ENCODE assay signal across 37 cellular contexts in genomic region chr12:4865246-4865645, GRCh38. TPM values are rescaled to one million over a fixed set of nuclear protein-coding genes. Genes with fewer than 3 reads are reported as not detected.
"Had no signal": no experiment of that assay in that cellular context is flagged by ENCODE, and none has a peak within 500 bp of the region (broad histone marks: within the 10 kb centered on the region; RNA-seq: fewer than 3 reads in every experiment).

No MANE protein-coding gene starts in this region.

- H3K36me3 Mint-ChIP-seq: activated CD4-positive, alpha-beta memory T cell treated with anti-CD3 and anti-CD28 coated beads for 36 hours; activated naive CD4-positive, alpha-beta T cell treated with anti-CD3 and anti-CD28 coated beads, Interleukin-2, amount 10 ng/mL, durations not matched to agents 7 days and 5 days; activated naive CD4-positive, alpha-beta T cell treated with anti-CD3 and anti-CD28 coated beads, Interleukin-2, amount 50 U/mL, for 72 hours; activated naive CD8-positive, alpha-beta T cell treated with anti-CD3 and anti-CD28 coated beads, Interleukin-2, amount 10 ng/mL, durations not matched to agents 7 days and 5 days; brain had no signal

- H3K9me3 ChIP-seq: ascending aorta, breast epithelium, esophagus squamous epithelium, gastroesophageal sphincter, heart right ventricle had no signal

- H3K4me3 ChIP-seq: ascending aorta, breast epithelium, cardiac muscle cell, coronary artery, dorsolateral prefrontal cortex, esophagus squamous epithelium, gastroesophageal sphincter, heart right ventricle had no signal

- DNase-seq: activated B cell treated with CpG ODN at 0.5 μM for 24 hours; activated CD4-positive, alpha-beta memory T cell treated with anti-CD3 and anti-CD28 coated beads for 36 hours; activated CD4-positive, alpha-beta T cell treated with anti-CD3 and anti-CD28 coated beads for 48 hours; activated CD4-positive, alpha-beta T cell treated with anti-CD3 and anti-CD28 coated beads, Interleukin-2, amount 50 U/mL, for 1 hour; activated CD8-positive, alpha-beta memory T cell treated with anti-CD3 and anti-CD28 coated beads, Interleukin-2, amount 50 U/mL, for 48 hours; activated gamma-delta T cell; activated naive CD4-positive, alpha-beta T cell; activated naive CD4-positive, alpha-beta T cell treated with anti-CD3 and anti-CD28 coated beads, Interleukin-2, amount 10 ng/mL, durations not matched to agents 7 days and 5 days; activated naive CD8-positive, alpha-beta T cell treated with anti-CD3 and anti-CD28 coated beads, Interleukin-2, amount 10 ng/mL, durations not matched to agents 7 days and 5 days; activated T-cell treated with anti-CD3 and anti-CD28 coated beads for 4 hours; activated T-cell treated with anti-CD3 and anti-CD28 coated beads, Interleukin-2, amount 50 U/mL, for 24 hours; activated T-cell treated with anti-CD3 and anti-CD28 coated beads, Interleukin-2, amount 50 U/mL, for 72 hours; central memory CD4-positive, alpha-beta T cell; dorsolateral prefrontal cortex; effector CD4-positive, alpha-beta T cell; effector memory CD8-positive, alpha-beta T cell; erythroblast; esophagus squamous epithelium; foreskin melanocyte; heart right ventricle; T-helper 1 cell; T-helper 17 cell; T1000; WERI-Rb-1 had no signal

- ATAC-seq: activated CD4-positive, CD25-positive, alpha-beta regulatory T cell treated with anti-CD3 and anti-CD28 coated beads, Interleukin-2, amount 50 U/mL, for 24 hours; activated naive CD4-positive, alpha-beta T cell treated with anti-CD3 and anti-CD28 coated beads, Interleukin-2, amount 50 U/mL, for 72 hours; activated T-cell treated with anti-CD3 and anti-CD28 coated beads, Interleukin-2, amount 50 U/mL, for 72 hours; effector memory CD8-positive, alpha-beta T cell; gastroesophageal sphincter; heart right ventricle; T-helper 17 cell had no signal

- H3K36me3 ChIP-seq: ascending aorta, breast epithelium, cardiac muscle cell, esophagus squamous epithelium, gastroesophageal sphincter, heart right ventricle, WERI-Rb-1 had no signal

- H3K27ac Mint-ChIP-seq: activated B cell treated with CpG ODN at 0.5 μM for 24 hours; activated CD4-positive, alpha-beta memory T cell treated with anti-CD3 and anti-CD28 coated beads for 36 hours; activated naive CD4-positive, alpha-beta T cell treated with anti-CD3 and anti-CD28 coated beads, Interleukin-2, amount 10 ng/mL, durations not matched to agents 7 days and 5 days; activated naive CD8-positive, alpha-beta T cell treated with anti-CD3 and anti-CD28 coated beads, Interleukin-2, amount 10 ng/mL, durations not matched to agents 7 days and 5 days; activated T-cell treated with anti-CD3 and anti-CD28 coated beads, Interleukin-2, amount 50 U/mL, for 24 hours; activated T-cell treated with anti-CD3 and anti-CD28 coated beads, Interleukin-2, amount 50 U/mL, for 72 hours; brain; dendritic cell treated with granulocyte-macrophage colony-stimulating factor and Interleukin-4, amounts not matched to agents 40 ng/mL and 50 ng/mL, for 4 days; effector memory CD8-positive, alpha-beta T cell; T-helper 17 cell; T-helper 2 cell treated with Interferon-gamma antibody and Interleukin-4, amounts not matched to agents 5 μg/mL and 100 μg/mL, for 36 hours had no signal

- H3K9me3 Mint-ChIP-seq: activated B cell treated with CpG ODN at 0.5 μM for 24 hours; activated CD4-positive, alpha-beta memory T cell treated with anti-CD3 and anti-CD28 coated beads for 36 hours; activated naive CD4-positive, alpha-beta T cell treated with anti-CD3 and anti-CD28 coated beads, Interleukin-2, amount 10 ng/mL, durations not matched to agents 7 days and 5 days; activated naive CD4-positive, alpha-beta T cell treated with anti-CD3 and anti-CD28 coated beads, Interleukin-2, amount 50 U/mL, for 72 hours; activated naive CD8-positive, alpha-beta T cell treated with anti-CD3 and anti-CD28 coated beads, Interleukin-2, amount 10 ng/mL, durations not matched to agents 7 days and 5 days; activated T-cell treated with anti-CD3 and anti-CD28 coated beads, Interleukin-2, amount 50 U/mL, for 24 hours; activated T-cell treated with anti-CD3 and anti-CD28 coated beads, Interleukin-2, amount 50 U/mL, for 72 hours; brain; dendritic cell treated with granulocyte-macrophage colony-stimulating factor and Interleukin-4, amounts not matched to agents 40 ng/mL and 50 ng/mL, for 4 days; effector memory CD8-positive, alpha-beta T cell; T-helper 2 cell treated with Interferon-gamma antibody and Interleukin-4, amounts not matched to agents 5 μg/mL and 100 μg/mL, for 36 hours had no signal

- H3K27me3 ChIP-seq: ascending aorta had no signal

- H3K4me1 ChIP-seq: ascending aorta, breast epithelium, esophagus squamous epithelium had no signal

- H3K4me3 Mint-ChIP-seq: activated B cell treated with CpG ODN at 0.5 μM for 24 hours; activated CD4-positive, alpha-beta memory T cell treated with anti-CD3 and anti-CD28 coated beads for 36 hours; activated naive CD4-positive, alpha-beta T cell treated with anti-CD3 and anti-CD28 coated beads, Interleukin-2, amount 10 ng/mL, durations not matched to agents 7 days and 5 days; activated naive CD8-positive, alpha-beta T cell treated with anti-CD3 and anti-CD28 coated beads, Interleukin-2, amount 10 ng/mL, durations not matched to agents 7 days and 5 days; activated T-cell treated with anti-CD3 and anti-CD28 coated beads, Interleukin-2, amount 50 U/mL, for 24 hours; activated T-cell treated with anti-CD3 and anti-CD28 coated beads, Interleukin-2, amount 50 U/mL, for 72 hours; brain; dendritic cell treated with granulocyte-macrophage colony-stimulating factor and Interleukin-4, amounts not matched to agents 40 ng/mL and 50 ng/mL, for 4 days; effector memory CD8-positive, alpha-beta T cell; T-helper 17 cell; T-helper 2 cell treated with Interferon-gamma antibody and Interleukin-4, amounts not matched to agents 5 μg/mL and 100 μg/mL, for 36 hours had no signal

- H3K4me1 Mint-ChIP-seq: activated B cell treated with CpG ODN at 0.5 μM for 24 hours; activated naive CD4-positive, alpha-beta T cell treated with anti-CD3 and anti-CD28 coated beads, Interleukin-2, amount 10 ng/mL, durations not matched to agents 7 days and 5 days; activated naive CD8-positive, alpha-beta T cell treated with anti-CD3 and anti-CD28 coated beads, Interleukin-2, amount 10 ng/mL, durations not matched to agents 7 days and 5 days; T-helper 17 cell had no signal

- H3K27ac ChIP-seq: ascending aorta, breast epithelium, cardiac muscle cell, coronary artery, dorsolateral prefrontal cortex, esophagus squamous epithelium, gastroesophageal sphincter, heart right ventricle, WERI-Rb-1 had no signal

RNA-seq across cellular contexts. Expression of gene KCNA1, which starts 44.5 kb away (rescaled TPM):
- total RNA-seq: activated CD4-positive, alpha-beta memory T cell treated with anti-CD3 and anti-CD28 coated beads for 36 hours; activated naive CD8-positive, alpha-beta T cell treated with anti-CD3 and anti-CD28 coated beads, Interleukin-2, amount 10 ng/mL, durations not matched to agents 7 days and 5 days; ascending aorta; esophagus squamous epithelium; fibroblast of lung; fibroblast of villous mesenchyme; glomerular endothelial cell; T-helper 17 cell had no signal
- polyA plus RNA-seq: cardiac muscle cell, fibroblast of lung, heart right ventricle had no signal
